Comparison of ENCODE assay signal across 7 cellular contexts in the genomic region with DNA sequence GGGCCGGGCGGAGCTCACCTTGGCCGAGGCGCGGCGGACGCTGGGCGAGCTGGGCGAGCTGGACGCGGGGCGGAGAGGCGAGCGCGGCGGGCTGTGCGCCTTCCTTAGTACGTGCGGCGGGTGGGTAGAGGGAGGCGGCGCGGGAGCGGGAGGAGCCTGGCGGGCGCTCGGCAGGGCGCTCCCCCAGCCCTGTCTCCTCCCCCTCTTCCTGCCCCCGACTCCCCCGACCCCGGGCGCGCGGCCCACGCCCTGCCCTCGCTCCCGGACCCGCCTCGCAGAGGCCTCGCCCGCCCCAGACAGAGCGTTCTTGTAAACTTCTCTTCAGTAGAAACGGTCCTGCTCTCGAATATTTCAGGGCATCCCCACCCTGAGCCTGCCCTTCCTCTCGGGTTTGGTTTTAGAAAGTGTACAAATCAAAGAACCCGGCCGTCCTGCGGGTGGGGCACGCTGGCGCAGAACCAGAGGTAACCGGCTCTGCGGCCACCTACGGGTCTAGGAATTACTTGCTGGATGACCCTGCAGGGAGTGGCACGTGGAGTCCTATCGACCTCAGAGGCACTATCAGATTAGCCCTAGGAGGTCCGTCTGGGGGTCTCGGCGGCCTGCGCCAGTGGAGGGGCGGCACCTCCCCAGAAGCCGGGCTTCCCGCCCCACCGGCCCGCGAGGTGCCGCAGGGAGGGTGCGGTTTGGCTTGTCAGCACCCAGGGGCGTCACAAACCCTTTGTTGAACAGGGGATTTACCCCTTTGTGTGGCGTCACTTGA. TPM values are rescaled to one million over a fixed set of nuclear protein-coding genes. Genes with fewer than 3 reads are reported as not detected.
DNase-seq lines count a peak whose midpoint lies in the region; ATAC-seq, FAIRE-seq and TF ChIP-seq lines count a peak whose summit lies in the region.

TSS of gene S100A10 (minus strand) at position 126 of the 763 bp plus-strand sequence. CDS start 7,629 bp downstream, outside the sequence.

- peak within 1 kb of the TSS; percentile 43; the same call in 1 of the 2 replicates for H2AFZ ChIP-seq in H1 (ENCODE audit: low read length)

- POLR2A ChIA-PET in activated CD8-positive, alpha-beta memory T cell treated with anti-CD3 and anti-CD28 coated beads for 36 hours (lab: Charles Lee), result interaction anchor here (0.6 to 2.4 kb wide), 5 partner anchors 10 to 53 kb away, joined by 3 to 11 read pairs (median 3); no protein-coding TSS in a partner anchor
- POLR2A ChIA-PET in H1 (lab: Charles Lee; ENCODE audit: partially characterized antibody), result interaction anchor here (0.9 to 1.5 kb wide), 6 partner anchors 10 to 154 kb away, joined by 3 to 4 read pairs (median 4); partner anchors contain the start of genes C2CD4D, S100A11 and THEM4

- no peak within 1 kb of the TSS for H3K23ac ChIP-seq in H1 (ENCODE audit: insufficient read length)
- peak within 1 kb of the TSS; percentile 11 for H3K23ac ChIP-seq in mesendoderm (ENCODE audit: low read length)

- TF ChIP-seq RAD21 in H1 (IDR thresholded peaks at IDR 0.05 in 1 of 2, conservative IDR thresholded peaks at IDR 0.05 in 1 of 2; ENCODE audit: low read depth in 2 of 2, low read length in 2 of 2), result no peak

- TF ChIP-seq EP300 in H1 (IDR thresholded peaks at IDR 0.05; ENCODE audit: borderline replicate concordance in 1 of 2, low read depth in 2 of 2, low read length in 2 of 2), result no peak

- H3K9ac ChIP-seq in H1 (replicated peaks in 1 of 4; ENCODE audit: extremely low read depth in 1 of 4, low read depth in 3 of 4, low read length in 3 of 4) (peak within 1 kb of the TSS; percentile 55 to 88 (median 68)), mesendoderm (ENCODE audit: low read length) (peak within 1 kb of the TSS; percentile 95)

- ATAC-seq in GM18907 (IDR thresholded peaks at IDR 0.05; ENCODE audit: unreplicated experiment), result peak; percentile 43
- ATAC-seq in HG02840 (IDR thresholded peaks at IDR 0.05; ENCODE audit: low FRiP score, unreplicated experiment), result no peak

- H3K18ac ChIP-seq in H1 (ENCODE audit: extremely low read depth, low read length) (peak within 1 kb of the TSS; percentile 98), mesendoderm (ENCODE audit: low read length) (peak within 1 kb of the TSS; percentile 70)

- H2BK15ac ChIP-seq in H1 (ENCODE audit: low read length) (peak within 1 kb of the TSS; percentile 85), mesendoderm (replicated peaks; ENCODE audit: low read depth) (no peak within 1 kb of the TSS)

- H2BK120ac ChIP-seq in H1 (replicated peaks; ENCODE audit: low read depth, low read length), result no peak within 1 kb of the TSS
- peak within 1 kb of the TSS; percentile 46 for H2BK120ac ChIP-seq in mesendoderm (ENCODE audit: low read depth, low read length)

- peak within 1 kb of the TSS; percentile 21; the same call in 1 of the 2 replicates for H3K27ac ChIP-seq in H1 (ENCODE audit: low read depth, low read length)
- peak within 1 kb of the TSS; percentile 58 for H3K27ac ChIP-seq in mesendoderm (ENCODE audit: low read depth, low read length)

- peaks cover 2 to 31% of the 10 kb centered on the region in 2 experiments; a peak in 3 of 4 replicates for H3K79me2 ChIP-seq in H1 (ENCODE audit: control insufficient read depth in 1 of 2, insufficient read depth in 2 of 2, low read length in 2 of 2)
- peaks cover 31% of the 10 kb centered on the region for H3K79me2 ChIP-seq in mesendoderm (ENCODE audit: control insufficient read depth, insufficient read depth, low read length)

- H4K91ac ChIP-seq in H1 (replicated peaks; ENCODE audit: insufficient read length, low read length), result peak within 1 kb of the TSS; percentile 96

- no peaks in the 10 kb centered on the region for H3K36me3 ChIP-seq in H1 (ENCODE audit: control insufficient read depth in 2 of 4, insufficient read depth in 4 of 4, low read length in 3 of 4)
- no peaks in the 10 kb centered on the region for H3K36me3 ChIP-seq in mesendoderm (ENCODE audit: control insufficient read depth, insufficient read depth, low read length)

- TF ChIP-seq POLR2A in H1 (IDR thresholded peaks at IDR 0.05; ENCODE audit: control extremely low read depth in 1 of 2, low read depth in 2 of 2, low read length in 2 of 2), result peak in 1 of 2 experiments; percentile 42; a peak in 2 of 3 replicates

- WGBS in H1 (ENCODE audit: extremely low coverage in 1 of 2, insufficient coverage in 1 of 2, insufficient read length in 1 of 2, insufficient replicate concordance in 2 of 2, low coverage in 1 of 2, low lambda C conversion rate in 2 of 2, missing lambda C conversion rate in 1 of 2), 2 experiments, result 2% methylated on average over 28 of the region's 69 CpGs; no CpG with 5 or more reads in 1 of the 2 experiments
- no CpG with 5 or more reads among the region's 69 CpGs for WGBS in mesendoderm (ENCODE audit: extremely low coverage, insufficient coverage, low lambda C conversion rate)

- H2AK5ac ChIP-seq in H1 (ENCODE audit: low read depth, low read length) (peak within 1 kb of the TSS; percentile 24), mesendoderm (ENCODE audit: low read length) (no peak within 1 kb of the TSS)

- peaks cover 0 to 2% of the 10 kb centered on the region in 2 experiments for H4K20me1 ChIP-seq in H1 (replicated peaks in 1 of 2; ENCODE audit: control insufficient read depth in 1 of 2, insufficient read depth in 2 of 2, low read length in 2 of 2)

- H4K5ac ChIP-seq in H1 (ENCODE audit: insufficient read length, low read depth, low read length) (peak within 1 kb of the TSS; percentile 65), mesendoderm (ENCODE audit: low read length) (no peak within 1 kb of the TSS)

- H3K4me1 ChIP-seq in H1 (replicated peaks in 1 of 4; ENCODE audit: control insufficient read depth in 3 of 4, insufficient read depth in 4 of 4, low read length in 3 of 4), result peaks cover 3 to 27% (median 11%) of the 10 kb centered on the region in 4 experiments
- peaks cover 8% of the 10 kb centered on the region for H3K4me1 ChIP-seq in mesendoderm (ENCODE audit: control insufficient read depth, low read depth, low read length)

- peak within 1 kb of the TSS; percentile 96 for H2BK12ac ChIP-seq in H1 (ENCODE audit: low read depth, low read length)

- H3K4me2 ChIP-seq in H1 (ENCODE audit: insufficient read depth in 1 of 2, low read depth in 2 of 2, low read length in 2 of 2), result peak within 1 kb of the TSS; percentile 87 to 96
- peak within 1 kb of the TSS; percentile 76 for H3K4me2 ChIP-seq in mesendoderm (ENCODE audit: low read length)

- no peaks in the 10 kb centered on the region for H3K9me3 ChIP-seq in H1 (ENCODE audit: insufficient read depth in 2 of 2, low read depth in 1 of 2, low read length in 1 of 2)

- no peak for FAIRE-seq in H1 (lab: Jason Lieb, UNC)

- TF ChIP-seq CTCF in H1 (IDR thresholded peaks at IDR 0.05; ENCODE audit: control extremely low read depth in 1 of 3, insufficient read depth in 1 of 3, low read depth in 1 of 3, low read length in 3 of 3), result no peak

- H3K4ac ChIP-seq in H1 (replicated peaks; ENCODE audit: insufficient read length, low read depth, low read length), result peak within 1 kb of the TSS; percentile 93
- peak within 1 kb of the TSS; percentile 85 for H3K4ac ChIP-seq in mesendoderm (ENCODE audit: low read depth, low read length)

- peaks cover 14% of the 10 kb centered on the region for H3K23me2 ChIP-seq in H1 (ENCODE audit: low read depth, low read length)

- H3K4me3 ChIP-seq in H1 (ENCODE audit: extremely low read depth in 1 of 4, insufficient read depth in 2 of 4, low read depth in 3 of 4, low read length in 4 of 4) (peak within 1 kb of the TSS; percentile 69 to 90 (median 76)), mesendoderm (ENCODE audit: low read length) (peak within 1 kb of the TSS; percentile 78)

- H3K79me1 ChIP-seq in H1 (ENCODE audit: low read depth, low read length), result peaks cover 6% of the 10 kb centered on the region
- peaks cover 2% of the 10 kb centered on the region for H3K79me1 ChIP-seq in mesendoderm (ENCODE audit: low read length)

- CTCF ChIA-PET in activated CD8-positive, alpha-beta memory T cell treated with anti-CD3 and anti-CD28 coated beads for 36 hours (lab: Charles Lee), result interaction anchor here (1.0 to 10.7 kb wide), 3 partner anchors 26 to 52 kb away, joined by 3 to 121 read pairs (median 5); no protein-coding TSS in a partner anchor
- CTCF ChIA-PET in H1 (lab: Charles Lee; ENCODE audit: partially characterized antibody), result interaction anchor here (0.6 to 31.0 kb wide), 7 partner anchors 11 to 192 kb away, joined by 3 to 553 read pairs (median 24); no protein-coding TSS in a partner anchor

- H2BK5ac ChIP-seq in H1 (ENCODE audit: low read depth, low read length), result peak within 1 kb of the TSS; percentile 8
- H2BK5ac ChIP-seq in mesendoderm (ENCODE audit: low read length), result peak within 1 kb of the TSS; percentile 83

- H4K8ac ChIP-seq in H1 (ENCODE audit: extremely low read depth, insufficient read depth, low read length) (peak within 1 kb of the TSS; percentile 94), mesendoderm (ENCODE audit: low read depth, low read length) (peak within 1 kb of the TSS; percentile 90)

- no peak within 1 kb of the TSS for H3K14ac ChIP-seq in H1 (ENCODE audit: insufficient read length)

- H3K27me3 ChIP-seq in H1 (replicated peaks in 1 of 4; ENCODE audit: control insufficient read depth in 3 of 4, extremely low read depth in 1 of 4, insufficient read depth in 3 of 4, low read length in 3 of 4) (peaks cover 0 to 13% (median 6%) of the 10 kb centered on the region in 4 experiments; a peak in 4 of 7 replicates), mesendoderm (ENCODE audit: insufficient read depth, low read length, poor library complexity) (no peaks in the 10 kb centered on the region)

- H2BK20ac ChIP-seq in H1 (ENCODE audit: low read length), result peak within 1 kb of the TSS; percentile 92; the same call in 1 of the 2 replicates

- H3K56ac ChIP-seq in H1 (replicated peaks; ENCODE audit: insufficient read length, low read depth, low read length) (peak within 1 kb of the TSS; percentile 47), mesendoderm (ENCODE audit: low read length) (peak within 1 kb of the TSS; percentile 98)

- DNase-seq in NCI-H69 (lab: John Stamatoyannopoulos, UW), result peak; percentile 79
- DNase-seq in H1 (ENCODE audit: low read depth in 1 of 2, low spot score in 2 of 2), result peak in 1 of 2 experiments; percentile 73
- DNase-seq in mesendoderm, result peak; percentile 90
- peak; percentile 58 for DNase-seq in stimulated activated CD8-positive, alpha-beta memory T cell treated with anti-CD3 and anti-CD28 coated beads, Interleukin-4, amount 100 ng/mL, for 24 hours (ENCODE audit: low read depth)

RNA-seq across cellular contexts. Expression of gene S100A10, which starts in this region (rescaled TPM):
- total RNA-seq in activated CD8-positive, alpha-beta memory T cell treated with anti-CD3 and anti-CD28 coated beads for 36 hours, result 100 to 1,000 TPM; 285 to 288 TPM
- total RNA-seq in H1 (2021; fragmentation: NEBNext Ultra II Directional; extraction: Animal tissue kit (Norgen Biotek cat#: 25700)), result 231 and 233 TPM in 2 replicates
- polyA plus RNA-seq in H1 (2011; rRNA removed), result 13.7 and 23.9 TPM in 2 replicates
- polyA plus RNA-seq in H1 (2011; cell fraction: cytosol; rRNA removed), result 21.2 TPM
- 9.6 TPM for polyA plus RNA-seq in H1 (2011; cell fraction: nucleus; rRNA removed)
- 142 to 324 TPM (median 157 TPM) in 4 replicates for polyA plus RNA-seq in H1 (2012, experiment 1 of 2)
- 244 TPM for polyA plus RNA-seq in H1 (2012, experiment 2 of 2)
- polyA plus RNA-seq in H1 (2013, experiment 1 of 2), result 363 TPM
- 400 TPM for polyA plus RNA-seq in H1 (2013, experiment 2 of 2)
- 13.7 and 20.1 TPM in 2 replicates for polyA minus RNA-seq in H1 (2011; rRNA and poly(A)+ RNA removed)
- 51.0 TPM for polyA minus RNA-seq in H1 (2011; cell fraction: cytosol; rRNA and poly(A)+ RNA removed)
- 12.2 TPM for polyA minus RNA-seq in H1 (2011; cell fraction: nucleus; rRNA and poly(A)+ RNA removed)
- polyA plus RNA-seq in mesendoderm (2013, experiment 1 of 2), result 181 TPM
- polyA plus RNA-seq in mesendoderm (2013, experiment 2 of 2), result 187 TPM
